In genomic region chr19:12793290-12794195, GRCh38 we compare ENCODE assay signal across 2 cellular contexts.
TF ChIP-seq lines count a peak whose summit lies in the region.

No MANE protein-coding gene starts in this region.

TF ChIP-seq in IMR-90, 13 proteins besides CTCF, POLR2A, EP300 and RAD21:
- TF ChIP-seq, protein P1, sequence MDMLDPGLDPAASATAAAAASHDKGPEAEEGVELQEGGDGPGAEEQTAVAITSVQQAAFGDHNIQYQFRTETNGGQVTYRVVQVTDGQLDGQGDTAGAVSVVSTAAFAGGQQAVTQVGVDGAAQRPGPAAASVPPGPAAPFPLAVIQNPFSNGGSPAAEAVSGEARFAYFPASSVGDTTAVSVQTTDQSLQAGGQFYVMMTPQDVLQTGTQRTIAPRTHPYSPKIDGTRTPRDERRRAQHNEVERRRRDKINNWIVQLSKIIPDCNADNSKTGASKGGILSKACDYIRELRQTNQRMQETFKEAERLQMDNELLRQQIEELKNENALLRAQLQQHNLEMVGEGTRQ (IDR thresholded peaks at IDR 0.05; ENCODE audit: low read depth, low read length): peak; percentile 80
- TF ChIP-seq CEBPB (IDR thresholded peaks at IDR 0.05; ENCODE audit: low read depth, low read length) (no peak), MAFK (IDR thresholded peaks at IDR 0.05; ENCODE audit: low read depth, low read length) (peak; percentile 8; the same call in 1 of the 2 replicates), CHD1 (IDR thresholded peaks at IDR 0.05; ENCODE audit: low read depth, low read length) (peak; percentile 63; the same call in 1 of the 2 replicates), SMC3 (IDR thresholded peaks at IDR 0.05; ENCODE audit: low read depth, low read length) (no peak), NFE2L2 (IDR thresholded peaks at IDR 0.05; ENCODE audit: low read depth, low read length) (0 out of 2 replicates have a peak, but pooled peaks have one; percentile 35), MXI1 (IDR thresholded peaks at IDR 0.05; ENCODE audit: borderline replicate concordance, low read depth, low read length) (no peak), FOS (IDR thresholded peaks at IDR 0.05; ENCODE audit: low read depth, low read length) (no peak), MAZ (IDR thresholded peaks at IDR 0.05; ENCODE audit: borderline replicate concordance, low read depth, low read length) (peak; percentile 85), BHLHE40 (IDR thresholded peaks at IDR 0.05; ENCODE audit: low read depth, low read length) (peak; percentile 17), RCOR1 (IDR thresholded peaks at IDR 0.05; ENCODE audit: insufficient replicate concordance, low read length) (no peak), RFX5 (IDR thresholded peaks at IDR 0.05; ENCODE audit: low read depth, low read length) (peak; percentile 75; the same call in 1 of the 2 replicates), ELK1 (IDR thresholded peaks at IDR 0.05; ENCODE audit: borderline replicate concordance, low read depth, low read length) (peak; percentile 99)

TF ChIP-seq in PFSK-1, 5 proteins besides CTCF, POLR2A, EP300 and RAD21 (continued from another document):
- TF ChIP-seq REST (IDR thresholded peaks at IDR 0.05; ENCODE audit: insufficient read depth in 1 of 2, low read depth in 2 of 2, low read length in 2 of 2) (no peak), TAF1 (IDR thresholded peaks at IDR 0.05; ENCODE audit: borderline replicate concordance, insufficient read depth, low read length) (no peak)
TF ChIP-seq in PFSK-1: peak in this region for 2.
